ENCODE assay signal across 21 cellular contexts in genomic region chr6:34053721-34054120, GRCh38.
DNase-seq lines count a peak whose midpoint lies in the region; ATAC-seq and TF ChIP-seq lines count a peak whose summit lies in the region.
"Had no signal": no experiment of that assay in that cellular context is flagged by ENCODE, and none has a peak within 500 bp of the region (broad histone marks: within the 10 kb centered on the region; RNA-seq: fewer than 3 reads in every experiment).

No MANE protein-coding gene starts in this region.

- H3K4me1 Mint-ChIP-seq in activated CD4-positive, alpha-beta T cell treated with anti-CD3 and anti-CD28 coated beads for 36 hours, result no peaks in the 10 kb centered on the region
- H3K4me1 Mint-ChIP-seq: activated naive CD8-positive, alpha-beta T cell treated with anti-CD3 and anti-CD28 coated beads, Interleukin-2, amount 50 U/mL, for 24 hours had no signal

- H3K27ac ChIP-seq in BLaER1, result no peak overlapping the region
- no peak overlapping the region for H3K27ac ChIP-seq in effector memory CD4-positive, alpha-beta T cell (ENCODE audit: insufficient read depth, low read length, poor library complexity, severe bottlenecking)
- H3K27ac ChIP-seq: lower lobe of right lung, psoas muscle, upper lobe of right lung had no signal

- DNase-seq in NCI-H1436 (lab: John Stamatoyannopoulos, UW), result peak; percentile 70
- DNase-seq in NCI-H510A treated with DMSO at 0.1 percent for 48 hours (lab: John Stamatoyannopoulos, UW), result peak; percentile 81
- peak; percentile 60 for DNase-seq in epithelial cell of esophagus (ENCODE audit: low read depth)
- no peak for DNase-seq in activated CD4-positive, alpha-beta T cell treated with anti-CD3 and anti-CD28 coated beads for 36 hours
- DNase-seq in NCI-H226, result no peak
- no peak for DNase-seq in effector memory CD4-positive, alpha-beta T cell
- DNase-seq: activated CD4-positive, alpha-beta memory T cell treated with anti-CD3 and anti-CD28 coated beads for 36 hours; activated naive CD8-positive, alpha-beta T cell treated with anti-CD3 and anti-CD28 coated beads, Interleukin-2, amount 50 U/mL, for 24 hours; CD4-positive, alpha-beta memory T cell; effector CD4-positive, alpha-beta T cell; HCEC 1CT; lower lobe of right lung; MV-4-11; natural killer cell; psoas muscle; stimulated activated CD4-positive, alpha-beta T cell treated with anti-CD3 and anti-CD28 coated beads, Interleukin-12 subunit alpha, Interleukin-12 subunit beta, amount 100 ng/mL, for 4 hours; stimulated activated naive CD8-positive, alpha-beta T cell treated with anti-CD3 and anti-CD28 coated beads, Interleukin-15, Interleukin-2, amounts not matched to agents 100 U/mL and 50 U/mL, for 24 hours; upper lobe of right lung had no signal

- no peaks in the 10 kb centered on the region; the same call in 1 of the 2 replicates for H3K27me3 ChIP-seq in BLaER1
- no peaks in the 10 kb centered on the region for H3K27me3 ChIP-seq in effector memory CD4-positive, alpha-beta T cell (replicated peaks; ENCODE audit: control insufficient read depth, insufficient read depth, low read length, poor library complexity, severe bottlenecking)
- H3K27me3 ChIP-seq: upper lobe of right lung had no signal

- POLR2A ChIA-PET in activated CD4-positive, alpha-beta T cell treated with anti-CD3 and anti-CD28 coated beads for 36 hours (lab: Charles Lee), result no interaction called here

- H3K36me3 Mint-ChIP-seq in activated CD4-positive, alpha-beta T cell treated with anti-CD3 and anti-CD28 coated beads for 36 hours (ENCODE audit: low read depth), result no peaks in the 10 kb centered on the region
- H3K36me3 Mint-ChIP-seq: activated CD4-positive, alpha-beta memory T cell treated with anti-CD3 and anti-CD28 coated beads for 36 hours; CD4-positive, alpha-beta memory T cell; natural killer cell had no signal

- intact Hi-C loops in activated CD4-positive, alpha-beta T cell treated with anti-CD3 and anti-CD28 coated beads for 36 hours (cut with DNase I, micrococcal nuclease), result no loop called here

- H4K20me1 ChIP-seq in BLaER1, result no peaks in the 10 kb centered on the region

- H3K9ac ChIP-seq in BLaER1, result no peak overlapping the region

- CTCF ChIA-PET in activated CD4-positive, alpha-beta T cell treated with anti-CD3 and anti-CD28 coated beads for 36 hours (lab: Charles Lee), result interaction anchor here (0.6 to 2.7 kb wide), 7 partner anchors 14 to 136 kb away, joined by 3 to 36 read pairs (median 3); no protein-coding TSS in a partner anchor

- no peaks in the 10 kb centered on the region for H3K9me3 ChIP-seq in BLaER1
- H3K9me3 ChIP-seq in effector memory CD4-positive, alpha-beta T cell (ENCODE audit: control insufficient read depth, low read length), result no peaks in the 10 kb centered on the region
- H3K9me3 ChIP-seq: lower lobe of right lung, psoas muscle, upper lobe of right lung had no signal

- peak overlapping the region; percentile 47 for H3K4me2 ChIP-seq in BLaER1

- no peaks in the 10 kb centered on the region for H3K36me3 ChIP-seq in BLaER1
- H3K36me3 ChIP-seq in effector memory CD4-positive, alpha-beta T cell (ENCODE audit: control insufficient read depth, insufficient read depth, low read length), result no peaks in the 10 kb centered on the region
- H3K36me3 ChIP-seq: lower lobe of right lung, upper lobe of right lung had no signal

- H3K4me1 ChIP-seq in BLaER1, result peaks cover 48% of the 10 kb centered on the region
- no peaks in the 10 kb centered on the region for H3K4me1 ChIP-seq in effector memory CD4-positive, alpha-beta T cell (ENCODE audit: control insufficient read depth, insufficient read depth, low read length, poor library complexity, severe bottlenecking)
- H3K4me1 ChIP-seq: lower lobe of right lung, psoas muscle, upper lobe of right lung had no signal

- TF ChIP-seq CTCF in epithelial cell of esophagus (IDR thresholded peaks at IDR 0.05; ENCODE audit: insufficient read depth, low read depth, low read length, missing control alignments), result no peak

- no peak overlapping the region for H3K4me3 ChIP-seq in BLaER1
- no peak overlapping the region for H3K4me3 ChIP-seq in epithelial cell of esophagus (ENCODE audit: low read length)
- no peak overlapping the region for H3K4me3 ChIP-seq in effector memory CD4-positive, alpha-beta T cell (ENCODE audit: insufficient read depth, low read depth, low read length, poor library complexity, severe bottlenecking)
- H3K4me3 ChIP-seq: lower lobe of right lung, psoas muscle, upper lobe of right lung had no signal

- H3K27ac Mint-ChIP-seq in activated CD4-positive, alpha-beta T cell treated with anti-CD3 and anti-CD28 coated beads for 36 hours, result no peak overlapping the region
- H3K27ac Mint-ChIP-seq: activated CD4-positive, alpha-beta memory T cell treated with anti-CD3 and anti-CD28 coated beads for 36 hours; activated naive CD8-positive, alpha-beta T cell treated with anti-CD3 and anti-CD28 coated beads, Interleukin-2, amount 50 U/mL, for 24 hours; activated T-helper 1 cell treated with anti-CD3 and anti-CD28 coated beads, Interleukin-12 subunit alpha, Interleukin-12 subunit beta, Interleukin-2, Interleukin-4 antibody, amounts not matched to agents 30 ng/mL and 10 ng/mL and 1 ng/mL, durations not matched to agents 14 hours and 24 hours and 36 hours; natural killer cell had no signal

- ATAC-seq in activated CD4-positive, alpha-beta T cell treated with anti-CD3 and anti-CD28 coated beads for 36 hours, result no peak
- no peak for ATAC-seq in HG03439 (IDR thresholded peaks at IDR 0.05; ENCODE audit: unreplicated experiment)
- ATAC-seq: activated naive CD8-positive, alpha-beta T cell treated with anti-CD3 and anti-CD28 coated beads, Interleukin-2, amount 50 U/mL, for 24 hours; lower lobe of right lung; natural killer cell; psoas muscle; stimulated activated naive CD8-positive, alpha-beta T cell treated with anti-CD3 and anti-CD28 coated beads, Interleukin-15, Interleukin-2, amounts not matched to agents 100 U/mL and 50 U/mL, for 24 hours; upper lobe of right lung had no signal

- H3K27me3 Mint-ChIP-seq in activated CD4-positive, alpha-beta T cell treated with anti-CD3 and anti-CD28 coated beads for 36 hours, result no peaks in the 10 kb centered on the region
- H3K27me3 Mint-ChIP-seq: activated CD4-positive, alpha-beta memory T cell treated with anti-CD3 and anti-CD28 coated beads for 36 hours had no signal

- no peak overlapping the region for H3K4me3 Mint-ChIP-seq in activated CD4-positive, alpha-beta T cell treated with anti-CD3 and anti-CD28 coated beads for 36 hours
- H3K4me3 Mint-ChIP-seq: activated CD4-positive, alpha-beta memory T cell treated with anti-CD3 and anti-CD28 coated beads for 36 hours; activated naive CD8-positive, alpha-beta T cell treated with anti-CD3 and anti-CD28 coated beads, Interleukin-2, amount 50 U/mL, for 24 hours; activated T-helper 1 cell treated with anti-CD3 and anti-CD28 coated beads, Interleukin-12 subunit alpha, Interleukin-12 subunit beta, Interleukin-2, Interleukin-4 antibody, amounts not matched to agents 30 ng/mL and 10 ng/mL and 1 ng/mL, durations not matched to agents 14 hours and 24 hours and 36 hours; CD4-positive, alpha-beta memory T cell; natural killer cell had no signal

- no peaks in the 10 kb centered on the region for H3K9me3 Mint-ChIP-seq in activated CD4-positive, alpha-beta T cell treated with anti-CD3 and anti-CD28 coated beads for 36 hours (ENCODE audit: low read depth)
- H3K9me3 Mint-ChIP-seq: activated CD4-positive, alpha-beta memory T cell treated with anti-CD3 and anti-CD28 coated beads for 36 hours; activated naive CD8-positive, alpha-beta T cell treated with anti-CD3 and anti-CD28 coated beads, Interleukin-2, amount 50 U/mL, for 24 hours; activated T-helper 1 cell treated with anti-CD3 and anti-CD28 coated beads, Interleukin-12 subunit alpha, Interleukin-12 subunit beta, Interleukin-2, Interleukin-4 antibody, amounts not matched to agents 30 ng/mL and 10 ng/mL and 1 ng/mL, durations not matched to agents 14 hours and 24 hours and 36 hours; CD4-positive, alpha-beta memory T cell; natural killer cell had no signal

Comparison
In these comparisons a context has a peak if more than half of its experiments do, and no peak if none do; other contexts are left out.
1. DNase-seq: peak in NCI-H1436 (single experiment), NCI-H510A treated with DMSO at 0.1 percent for 48 hours (single experiment) and epithelial cell of esophagus (single experiment); none in activated CD4-positive, alpha-beta T cell treated with anti-CD3 and anti-CD28 coated beads for 36 hours (single experiment), NCI-H226 (single experiment) and effector memory CD4-positive, alpha-beta T cell (0 of 3).